Comparison of ENCODE assay signal across 16 cellular contexts in genomic region chr6:28776269-28777146, GRCh38.
A peak's percentile ranks its signal among the peaks of the same experiment; 100 is the strongest.
DNase-seq lines count a peak whose midpoint lies in the region; ATAC-seq, FAIRE-seq and TF ChIP-seq lines count a peak whose summit lies in the region.
"Had no signal": no experiment of that assay in that cellular context is flagged by ENCODE, and none has a peak within 500 bp of the region (broad histone marks: within the 10 kb centered on the region; RNA-seq: fewer than 3 reads in every experiment).

No MANE protein-coding gene starts in this region.

- CTCF ChIA-PET in activated naive CD4-positive, alpha-beta T cell treated with anti-CD3 and anti-CD28 coated beads, Interleukin-2, amount 10 ng/mL, durations not matched to agents 7 days and 5 days (lab: Charles Lee) = no interaction called here

- H3K36me3 Mint-ChIP-seq in activated naive CD4-positive, alpha-beta T cell treated with anti-CD3 and anti-CD28 coated beads, Interleukin-2, amount 10 ng/mL, durations not matched to agents 7 days and 5 days = peaks cover 20% of the 10 kb centered on the region
- H3K36me3 Mint-ChIP-seq in brain (no peaks in the 10 kb centered on the region), nephron progenitor cell (ENCODE audit: low read depth) (peaks cover 8% of the 10 kb centered on the region)

- DNase-seq in activated naive CD4-positive, alpha-beta T cell treated with anti-CD3 and anti-CD28 coated beads, Interleukin-2, amount 10 ng/mL, durations not matched to agents 7 days and 5 days = no peak
- DNase-seq in activated naive CD4-positive, alpha-beta T cell treated with anti-CD3 and anti-CD28 coated beads, Interleukin-2, amount 50 U/mL, for 16 hours = no peak
- DNase-seq in NCI-H748 (lab: John Stamatoyannopoulos, UW; ENCODE audit: unreplicated experiment) (peak; percentile 73), nephron progenitor cell (no peak), GM19239 (ENCODE audit: insufficient read length, low spot score) (no peak), SHP77 treated with DMSO at 0.1 percent for 48 hours (lab: John Stamatoyannopoulos, UW) (no peak)
- DNase-seq: activated T-cell treated with anti-CD3 and anti-CD28 coated beads, Interleukin-2, amount 50 U/mL, for 4 hours; effector CD4-positive, alpha-beta T cell; foreskin fibroblast; kidney glomerular epithelial cell; NCI-H1436 treated with DMSO at 0.1 percent for 48 hours; NCI-H526 treated with DMSO at 0.1 percent for 48 hours; stimulated activated CD4-positive, alpha-beta T cell treated with anti-CD3 and anti-CD28 coated beads, Interleukin-15, amount 100 ng/mL, for 24 hours; transverse colon had no signal

- no peak for ATAC-seq in GM21825 (IDR thresholded peaks at IDR 0.05; ENCODE audit: unreplicated experiment)
- ATAC-seq: activated T-cell treated with anti-CD3 and anti-CD28 coated beads, Interleukin-2, amount 50 U/mL, for 4 hours had no signal

- TF ChIP-seq CTCF in brain (conservative IDR thresholded peaks at IDR 0.05) = no peak
- no peak for TF ChIP-seq CTCF in nephron progenitor cell (IDR thresholded peaks at IDR 0.05)

- peaks cover 6% of the 10 kb centered on the region for H3K9me3 Mint-ChIP-seq in activated naive CD4-positive, alpha-beta T cell treated with anti-CD3 and anti-CD28 coated beads, Interleukin-2, amount 10 ng/mL, durations not matched to agents 7 days and 5 days
- H3K9me3 Mint-ChIP-seq in brain (peaks cover 2 to 22% (median 8%) of the 10 kb centered on the region in 5 experiments), nephron progenitor cell (peaks cover 12% of the 10 kb centered on the region)

- H3K27me3 Mint-ChIP-seq in activated naive CD4-positive, alpha-beta T cell treated with anti-CD3 and anti-CD28 coated beads, Interleukin-2, amount 10 ng/mL, durations not matched to agents 7 days and 5 days = peaks cover 96% of the 10 kb centered on the region
- peaks cover 100% of the 10 kb centered on the region for H3K27me3 Mint-ChIP-seq in brain
- peaks cover 67% of the 10 kb centered on the region for H3K27me3 Mint-ChIP-seq in nephron progenitor cell (ENCODE audit: low read depth, poor library complexity)

- H3K27ac Mint-ChIP-seq in activated naive CD4-positive, alpha-beta T cell treated with anti-CD3 and anti-CD28 coated beads, Interleukin-2, amount 10 ng/mL, durations not matched to agents 7 days and 5 days = peak overlapping the region; percentile 64
- H3K27ac Mint-ChIP-seq in brain (no peak overlapping the region), nephron progenitor cell (peak overlapping the region; percentile 97)

- no peak for FAIRE-seq in GM19239 (lab: Jason Lieb, UNC)

- H3K4me3 Mint-ChIP-seq in activated naive CD4-positive, alpha-beta T cell treated with anti-CD3 and anti-CD28 coated beads, Interleukin-2, amount 10 ng/mL, durations not matched to agents 7 days and 5 days = no peak overlapping the region
- H3K4me3 Mint-ChIP-seq in brain (peak overlapping the region in 3 of 5 experiments; percentile 23 to 54 (median 53)), nephron progenitor cell (peak overlapping the region; percentile 92)
- H3K4me3 Mint-ChIP-seq: activated T-cell treated with anti-CD3 and anti-CD28 coated beads, Interleukin-2, amount 50 U/mL, for 4 hours had no signal

- H3K4me1 Mint-ChIP-seq in activated naive CD4-positive, alpha-beta T cell treated with anti-CD3 and anti-CD28 coated beads, Interleukin-2, amount 10 ng/mL, durations not matched to agents 7 days and 5 days = peaks cover 5% of the 10 kb centered on the region
- peaks cover 20% of the 10 kb centered on the region for H3K4me1 Mint-ChIP-seq in brain
- H3K4me1 Mint-ChIP-seq in nephron progenitor cell = peaks cover 84% of the 10 kb centered on the region

Comparison
In these comparisons a context has a peak if more than half of its experiments do, and no peak if none do; other contexts are left out.
1. H3K27ac Mint-ChIP-seq: peak in activated naive CD4-positive, alpha-beta T cell treated with anti-CD3 and anti-CD28 coated beads, Interleukin-2, amount 10 ng/mL, durations not matched to agents 7 days and 5 days (single experiment) and nephron progenitor cell (single experiment); none in brain (0 of 5).